ENCODE assay signal across 9 cellular contexts in genomic region chr1:110645962-110646735, GRCh38. TPM values are rescaled to one million over a fixed set of nuclear protein-coding genes. Genes with fewer than 3 reads are reported as not detected.
DNase-seq lines count a peak whose midpoint lies in the region; ATAC-seq, FAIRE-seq and TF ChIP-seq lines count a peak whose summit lies in the region.
"Had no signal": no experiment of that assay in that cellular context is flagged by ENCODE, and none has a peak within 500 bp of the region (broad histone marks: within the 10 kb centered on the region; RNA-seq: fewer than 3 reads in every experiment).

No MANE protein-coding gene starts in this region.

- no peak overlapping the region for H3K18ac ChIP-seq in mesenchymal stem cell (ENCODE audit: low read depth in 1 of 2, low read length in 2 of 2)

- no peak overlapping the region for H4K8ac ChIP-seq in mesenchymal stem cell (ENCODE audit: low read length)

- no peak overlapping the region for H2AK5ac ChIP-seq in mesenchymal stem cell (ENCODE audit: low read length, severe bottlenecking)

- H3K27ac Mint-ChIP-seq in CD4-positive, alpha-beta T cell = no peak overlapping the region
- no peak overlapping the region for H3K27ac Mint-ChIP-seq in activated CD8-positive, alpha-beta memory T cell treated with anti-CD3 and anti-CD28 coated beads, Interleukin-2, amount 10 ng/mL, durations not matched to agents 7 days and 5 days
- H3K27ac Mint-ChIP-seq: neural progenitor cell had no signal

- no peak for TF ChIP-seq RAD21 in K562 (CRISPR knock-in tag; conservative IDR thresholded peaks at IDR 0.05 in 1 of 2, IDR thresholded peaks at IDR 0.05 in 1 of 2)

- no peaks in the 10 kb centered on the region for H3K79me2 ChIP-seq in K562 (ENCODE audit: control insufficient read depth, insufficient read depth, low read length)

- no peak overlapping the region for H2BK12ac ChIP-seq in mesenchymal stem cell (ENCODE audit: low read length in 2 of 2)

- H3K27me3 ChIP-seq in CD4-positive, alpha-beta T cell (ENCODE audit: control insufficient read depth, insufficient read depth, low read length) = no peaks in the 10 kb centered on the region
- H3K27me3 ChIP-seq in K562 (ENCODE audit: control insufficient read depth in 2 of 2, insufficient read depth in 2 of 2, low read length in 2 of 2) (peaks cover 0 to 5% of the 10 kb centered on the region in 2 experiments; a peak in 2 of 5 replicates), mesenchymal stem cell (ENCODE audit: control insufficient read depth in 1 of 2, insufficient read depth in 1 of 2, low read length in 2 of 2) (no peaks in the 10 kb centered on the region)

- no peak overlapping the region for H2BK5ac ChIP-seq in mesenchymal stem cell (ENCODE audit: low read depth, low read length, poor library complexity, severe bottlenecking)

- in situ Hi-C loops in K562 (cut with MboI) = no loop called here

- POLR2A ChIA-PET in CD4-positive, alpha-beta T cell (lab: Charles Lee) = interaction anchor here (1.4 to 8.1 kb wide), 8 partner anchors 12 to 570 kb away, joined by 4 to 138 read pairs (median 12); partner anchors contain the start of gene KCNA3
- POLR2A ChIA-PET in K562 (lab: Yijun Ruan, JAX) = interaction anchor here (0.7 to 1.7 kb wide), 2 partner anchors 10 to 11 kb away, joined by 3 to 6 read pairs; no protein-coding TSS in a partner anchor

- DNase-seq in CD4-positive, alpha-beta T cell = no peak
- DNase-seq in LoVo (ENCODE audit: low spot score) (peak; percentile 2), K562 (ENCODE audit: extremely low read depth in 1 of 4, low spot score in 3 of 4) (no peak), mesenchymal stem cell (no peak), HT-29 (ENCODE audit: low spot score) (no peak), SHP77 (lab: John Stamatoyannopoulos, UW) (no peak)
- DNase-seq in activated CD8-positive, alpha-beta memory T cell treated with anti-CD3 and anti-CD28 coated beads, Interleukin-2, amount 10 ng/mL, durations not matched to agents 7 days and 5 days = no peak

- no peak overlapping the region for H2AFZ ChIP-seq in K562 (ENCODE audit: low read depth, low read length)
- H2AFZ ChIP-seq in mesenchymal stem cell (ENCODE audit: low read depth, low read length) = no peak overlapping the region
- H2AFZ ChIP-seq: neural progenitor cell had no signal

- CTCF ChIA-PET in CD4-positive, alpha-beta T cell (lab: Charles Lee) = interaction anchor here (0.8 to 3.1 kb wide), 9 partner anchors 9 to 137 kb away, joined by 3 to 13 read pairs (median 4); no protein-coding TSS in a partner anchor
- CTCF ChIA-PET in K562 (lab: Yijun Ruan, JAX; ENCODE audit: low intra/inter-chr PET ratio) = no interaction called here
- CTCF ChIA-PET in activated CD8-positive, alpha-beta memory T cell treated with anti-CD3 and anti-CD28 coated beads, Interleukin-2, amount 10 ng/mL, durations not matched to agents 7 days and 5 days (lab: Charles Lee) = interaction anchor here (1.5 to 7.1 kb wide), 9 partner anchors 10 to 120 kb away, joined by 3 to 90 read pairs (median 17); partner anchors contain the start of gene KCNA3

- peaks cover 4% of the 10 kb centered on the region for H3K9me3 ChIP-seq in CD4-positive, alpha-beta T cell (ENCODE audit: control insufficient read depth, low read length)
- H3K9me3 ChIP-seq in K562 (replicated peaks; ENCODE audit: control insufficient read depth, insufficient read depth, low read depth, low read length) (no peaks in the 10 kb centered on the region), mesenchymal stem cell (ENCODE audit: control insufficient read depth, low read length) (no peaks in the 10 kb centered on the region)

- no TSS peak for BruUV-seq in K562 (replicated peaks; lab: Mats Ljungman, UMichigan)

- H4K91ac ChIP-seq in mesenchymal stem cell (ENCODE audit: low read length) = no peak overlapping the region

- H3K9ac ChIP-seq in K562 (ENCODE audit: insufficient read depth in 1 of 2, low read depth in 2 of 2, low read length in 2 of 2) = no peak overlapping the region
- H3K9ac ChIP-seq in mesenchymal stem cell (ENCODE audit: low read length) = peak overlapping the region; percentile 85
- H3K9ac ChIP-seq: neural progenitor cell had no signal

- H3K4me3 ChIP-seq in K562 (no peak overlapping the region), mesenchymal stem cell (ENCODE audit: insufficient read depth in 1 of 2, low read depth in 1 of 2, low read length in 2 of 2) (peak overlapping the region in 1 of 2 experiments; percentile 30)
- H3K4me3 ChIP-seq: neural progenitor cell had no signal

- WGBS in K562 (ENCODE audit: insufficient coverage, low coverage, missing lambda C conversion rate) = 0% methylated on average over 3 of the region's 3 CpGs
- WGBS in mesenchymal stem cell = 56% methylated on average over 2 of the region's 3 CpGs

- no peak for TF ChIP-seq CTCF in CD4-positive, alpha-beta T cell (IDR thresholded peaks at IDR 0.05)
- no peak for TF ChIP-seq CTCF in K562 (IDR thresholded peaks at IDR 0.05 in 2 of 3, conservative IDR thresholded peaks at IDR 0.05 in 1 of 3; ENCODE audit: insufficient read depth in 2 of 3, low read depth in 1 of 3, low read length in 3 of 3)

- H3K27ac ChIP-seq in CD4-positive, alpha-beta T cell (ENCODE audit: low read depth, low read length) = no peak overlapping the region
- H3K27ac ChIP-seq in K562 (ENCODE audit: extremely low read depth, low read depth, low read length) (no peak overlapping the region), mesenchymal stem cell (ENCODE audit: low read length, poor library complexity, severe bottlenecking) (no peak overlapping the region)
- H3K27ac ChIP-seq: neural progenitor cell had no signal

- H3K27me3 Mint-ChIP-seq in CD4-positive, alpha-beta T cell = no peaks in the 10 kb centered on the region
- no peaks in the 10 kb centered on the region for H3K27me3 Mint-ChIP-seq in activated CD8-positive, alpha-beta memory T cell treated with anti-CD3 and anti-CD28 coated beads, Interleukin-2, amount 10 ng/mL, durations not matched to agents 7 days and 5 days

- intact Hi-C loops in CD4-positive, alpha-beta T cell (cut with DNase I, micrococcal nuclease) = loop anchor here in 1 of 2 experiments (2.0 kb wide), 2 partner anchors 15 kb away; no protein-coding TSS in a partner anchor
- intact Hi-C loops in K562 (cut with micrococcal nuclease) = no loop called here

- no peak overlapping the region for H2BK15ac ChIP-seq in mesenchymal stem cell (ENCODE audit: low read depth, poor library complexity, severe bottlenecking)

- peak overlapping the region; percentile 43 for H3K4me3 Mint-ChIP-seq in CD4-positive, alpha-beta T cell
- no peak overlapping the region for H3K4me3 Mint-ChIP-seq in activated CD8-positive, alpha-beta memory T cell treated with anti-CD3 and anti-CD28 coated beads, Interleukin-2, amount 10 ng/mL, durations not matched to agents 7 days and 5 days
- H3K4me3 Mint-ChIP-seq: neural progenitor cell had no signal

- H3K36me3 Mint-ChIP-seq in CD4-positive, alpha-beta T cell (ENCODE audit: low read depth) = peaks cover 3% of the 10 kb centered on the region
- H3K36me3 Mint-ChIP-seq in activated CD8-positive, alpha-beta memory T cell treated with anti-CD3 and anti-CD28 coated beads, Interleukin-2, amount 10 ng/mL, durations not matched to agents 7 days and 5 days = peaks cover 8% of the 10 kb centered on the region
- H3K36me3 Mint-ChIP-seq: neural progenitor cell had no signal

- H3K4me2 ChIP-seq in K562 (ENCODE audit: insufficient read depth, low read length) (no peak overlapping the region), mesenchymal stem cell (ENCODE audit: low read length, poor library complexity, severe bottlenecking) (no peak overlapping the region)
- H3K4me2 ChIP-seq: neural progenitor cell had no signal

- H3K9me1 ChIP-seq in K562 (ENCODE audit: control insufficient read depth, insufficient read depth, low read length) = no peaks in the 10 kb centered on the region

- no peaks in the 10 kb centered on the region for H4K20me1 ChIP-seq in K562 (replicated peaks; ENCODE audit: control insufficient read depth, insufficient read depth, low read length)

- H3K4ac ChIP-seq in mesenchymal stem cell (ENCODE audit: low read depth in 1 of 2, low read length in 2 of 2) = no peak overlapping the region

- no peaks in the 10 kb centered on the region for H3K4me1 ChIP-seq in K562 (replicated peaks in 1 of 2; ENCODE audit: control insufficient read depth in 2 of 2, insufficient read depth in 2 of 2, low read length in 2 of 2)
- H3K4me1 ChIP-seq in mesenchymal stem cell (ENCODE audit: control insufficient read depth, insufficient read depth, low read depth, low read length) = no peaks in the 10 kb centered on the region
- H3K4me1 ChIP-seq: neural progenitor cell had no signal

- no peaks in the 10 kb centered on the region for H3K79me1 ChIP-seq in mesenchymal stem cell (replicated peaks; ENCODE audit: low read length, poor library complexity, severe bottlenecking)

- H3K23ac ChIP-seq in mesenchymal stem cell (ENCODE audit: low read length in 2 of 2) = no peak overlapping the region

- no peak for FAIRE-seq in K562 (lab: Jason Lieb, UNC)

- H3K36me3 ChIP-seq in K562 (ENCODE audit: control insufficient read depth, insufficient read depth, low read length) (no peaks in the 10 kb centered on the region), mesenchymal stem cell (ENCODE audit: control insufficient read depth in 1 of 2, insufficient read depth in 2 of 2, low read depth in 1 of 2, low read length in 2 of 2) (no peaks in the 10 kb centered on the region)
- H3K36me3 ChIP-seq: neural progenitor cell had no signal

- peaks cover 10% of the 10 kb centered on the region for H3K9me3 Mint-ChIP-seq in CD4-positive, alpha-beta T cell
- no peaks in the 10 kb centered on the region for H3K9me3 Mint-ChIP-seq in activated CD8-positive, alpha-beta memory T cell treated with anti-CD3 and anti-CD28 coated beads, Interleukin-2, amount 10 ng/mL, durations not matched to agents 7 days and 5 days (ENCODE audit: low read depth)
- H3K9me3 Mint-ChIP-seq: neural progenitor cell had no signal

- no peak for ATAC-seq in CD4-positive, alpha-beta T cell (ENCODE audit: poor library complexity)
- ATAC-seq in K562 = no peak
- no peak for ATAC-seq in activated CD8-positive, alpha-beta memory T cell treated with anti-CD3 and anti-CD28 coated beads, Interleukin-2, amount 10 ng/mL, durations not matched to agents 7 days and 5 days
- ATAC-seq in HG03439 (IDR thresholded peaks at IDR 0.05; ENCODE audit: unreplicated experiment) = no peak

- H3K14ac ChIP-seq in mesenchymal stem cell (ENCODE audit: low read length in 2 of 2) = no peak overlapping the region

- no peak for TF ChIP-seq EP300 in K562 (IDR thresholded peaks at IDR 0.05; ENCODE audit: low read length)

- no peak overlapping the region for H2BK120ac ChIP-seq in mesenchymal stem cell (ENCODE audit: low read depth, low read length)

- TF ChIP-seq POLR2A in K562 (conservative IDR thresholded peaks at IDR 0.05) = no peak

- peaks cover 46% of the 10 kb centered on the region for H3K4me1 Mint-ChIP-seq in CD4-positive, alpha-beta T cell (ENCODE audit: low read depth)
- peaks cover 45% of the 10 kb centered on the region for H3K4me1 Mint-ChIP-seq in activated CD8-positive, alpha-beta memory T cell treated with anti-CD3 and anti-CD28 coated beads, Interleukin-2, amount 10 ng/mL, durations not matched to agents 7 days and 5 days

RNA-seq across cellular contexts. Expression of gene KCNA3, which starts 28.6 kb away (rescaled TPM):
- 100 to 1,000 TPM; 112 to 118 TPM for total RNA-seq in CD4-positive, alpha-beta T cell
- total RNA-seq in K562 (2011; cell fraction: chromatin; rRNA removed; ENCODE audit: low replicate concordance) = not detected in 2 replicates
- not detected in 2 replicates for total RNA-seq in K562 (2011; cell fraction: nucleolus; rRNA removed)
- not detected in 2 replicates for total RNA-seq in K562 (2011; cell fraction: nucleoplasm; rRNA removed)
- total RNA-seq in K562 (2014; rRNA removed) = not detected in 2 replicates
- total RNA-seq in K562 (2014; rRNA removed; fragmentation: Illumina TruSeq; extraction: Trizol) = not detected in 2 replicates
- total RNA-seq in K562 (2015; rRNA removed; fragmentation: Illumina TruSeq; extraction: Trizol) = not detected in 2 replicates
- 0.09 TPM in 1 of 2 replicates, not detected in the other for total RNA-seq in K562 (2021)
- not detected in 2 replicates for polyA plus RNA-seq in K562 (2011; rRNA removed)
- polyA plus RNA-seq in K562 (2011; cell fraction: cytosol; rRNA removed) = not detected in 2 replicates
- not detected in 2 replicates for polyA plus RNA-seq in K562 (2011; cell fraction: nucleus; rRNA removed)
- not detected in 2 replicates for polyA plus RNA-seq in K562 (2012)
- not detected in 2 replicates for polyA plus RNA-seq in K562 (2014; fragmentation: Illumina TruSeq; extraction: Trizol)
- not detected for polyA plus RNA-seq in K562 (2014; fragmentation: Nextera tagmentation; extraction: Ambion mirVana)
- not detected in 2 replicates for polyA plus RNA-seq in K562 (2014; rRNA removed)
- not detected in 2 replicates for polyA minus RNA-seq in K562 (2011; rRNA and poly(A)+ RNA removed)
- polyA minus RNA-seq in K562 (2011; cell fraction: cytosol; rRNA and poly(A)+ RNA removed) = not detected in 2 replicates
- not detected in 2 replicates for polyA minus RNA-seq in K562 (2011; cell fraction: nucleus; rRNA and poly(A)+ RNA removed)
- not detected for polyA plus RNA-seq in mesenchymal stem cell (2013, experiment 1 of 2)
- not detected for polyA plus RNA-seq in mesenchymal stem cell (2013, experiment 2 of 2)
- 10 to 100 TPM; 59.8 to 95.2 TPM for total RNA-seq in activated CD8-positive, alpha-beta memory T cell treated with anti-CD3 and anti-CD28 coated beads, Interleukin-2, amount 10 ng/mL, durations not matched to agents 7 days and 5 days
- total RNA-seq in HT-29 (2014; rRNA removed; shearing (Covaris generic)) = not detected in 2 replicates

RNA-seq across cellular contexts. Expression of gene KCNA2, which starts 40.0 kb away (rescaled TPM):
- under 1 TPM; 0.78 to 0.88 TPM for total RNA-seq in CD4-positive, alpha-beta T cell
- not detected in 2 replicates for total RNA-seq in K562 (2011; cell fraction: chromatin; rRNA removed; ENCODE audit: low replicate concordance)
- not detected in 2 replicates for total RNA-seq in K562 (2011; cell fraction: nucleolus; rRNA removed)
- not detected in 2 replicates for total RNA-seq in K562 (2011; cell fraction: nucleoplasm; rRNA removed)
- total RNA-seq in K562 (2014; rRNA removed) (not detected in 2 replicates), K562 (2014; rRNA removed; fragmentation: Illumina TruSeq; extraction: Trizol) (not detected in 2 replicates), K562 (2015; rRNA removed; fragmentation: Illumina TruSeq; extraction: Trizol) (not detected in 2 replicates), K562 (2021) (not detected in 2 replicates)
- polyA plus RNA-seq in K562 (2011; rRNA removed) (not detected in 2 replicates), K562 (2014; fragmentation: Illumina TruSeq; extraction: Trizol) (not detected in 2 replicates), K562 (2014; fragmentation: Nextera tagmentation; extraction: Ambion mirVana) (not detected), K562 (2014; rRNA removed) (not detected in 2 replicates)
- polyA plus RNA-seq in K562 (2011; cell fraction: cytosol; rRNA removed) = not detected in 2 replicates
- not detected in 2 replicates for polyA plus RNA-seq in K562 (2011; cell fraction: nucleus; rRNA removed)
- not detected in 2 replicates for polyA plus RNA-seq in K562 (2012)
- not detected in 2 replicates for polyA minus RNA-seq in K562 (2011; rRNA and poly(A)+ RNA removed)
- not detected in 2 replicates for polyA minus RNA-seq in K562 (2011; cell fraction: cytosol; rRNA and poly(A)+ RNA removed)
- not detected in 2 replicates for polyA minus RNA-seq in K562 (2011; cell fraction: nucleus; rRNA and poly(A)+ RNA removed)
- not detected for polyA plus RNA-seq in mesenchymal stem cell (2013, experiment 1 of 2)
- polyA plus RNA-seq in mesenchymal stem cell (2013, experiment 2 of 2) = 0.01 TPM
- total RNA-seq in activated CD8-positive, alpha-beta memory T cell treated with anti-CD3 and anti-CD28 coated beads, Interleukin-2, amount 10 ng/mL, durations not matched to agents 7 days and 5 days = 1 to 10 TPM; 2.4 to 3.7 TPM
- total RNA-seq in HT-29 (2014; rRNA removed; shearing (Covaris generic)) = not detected in 2 replicates

Comparison
In these comparisons a context has a peak if more than half of its experiments do, and no peak if none do; other contexts are left out.
1. RNA of gene KCNA3, which starts 28.6 kb away (total RNA-seq): 112 to 118 TPM in CD4-positive, alpha-beta T cell and 59.8 to 95.2 TPM in activated CD8-positive, alpha-beta memory T cell treated with anti-CD3 and anti-CD28 coated beads, Interleukin-2, amount 10 ng/mL, durations not matched to agents 7 days and 5 days; 0.09 TPM in K562 and not detected in HT-29; every median in the first group is over 10 times any median in the second.